Comparison of ENCODE assay signal across 8 cellular contexts in genomic region chr3:143001034-143001368, GRCh38. TPM values are rescaled to one million over a fixed set of nuclear protein-coding genes. Genes with fewer than 3 reads are reported as not detected.
A peak's percentile ranks its signal among the peaks of the same experiment; 100 is the strongest.
DNase-seq lines count a peak whose midpoint lies in the region; ATAC-seq, FAIRE-seq and TF ChIP-seq lines count a peak whose summit lies in the region.

No MANE protein-coding gene starts in this region.

- H3K36me3 ChIP-seq in GM23248 (ENCODE audit: low read depth) (no peaks in the 10 kb centered on the region), adrenal gland (replicated peaks in 1 of 2) (no peaks in the 10 kb centered on the region), keratinocyte (ENCODE audit: control insufficient read depth in 2 of 2, extremely low read depth in 1 of 2, insufficient read depth in 2 of 2, low read length in 2 of 2) (no peaks in the 10 kb centered on the region)

- H3K27me3 Mint-ChIP-seq in stimulated activated naive CD8-positive, alpha-beta T cell treated with anti-CD3 and anti-CD28 coated beads, Interleukin-15, amount 100 ng/mL, for 72 hours: no peaks in the 10 kb centered on the region

- peaks cover 26% of the 10 kb centered on the region for H3K4me1 ChIP-seq in GM23248 (ENCODE audit: insufficient read depth)
- peaks cover 10 to 30% of the 10 kb centered on the region in 2 donors for H3K4me1 ChIP-seq in adrenal gland (replicated peaks in 1 of 2)
- peaks cover 20% of the 10 kb centered on the region for H3K4me1 ChIP-seq in keratinocyte (ENCODE audit: control insufficient read depth, extremely low read depth, insufficient read depth, low read length)

- peak overlapping the region; percentile 90 for H3K27ac ChIP-seq in GM23248
- peak overlapping the region; percentile 61 to 95 (median 87) for H3K27ac ChIP-seq in adrenal gland
- peak overlapping the region; percentile 92 for H3K27ac ChIP-seq in keratinocyte (ENCODE audit: control insufficient read depth, insufficient read depth, low read length)

- H3K79me2 ChIP-seq in GM23248 (ENCODE audit: insufficient read depth): peaks cover 56% of the 10 kb centered on the region
- H3K79me2 ChIP-seq in keratinocyte (ENCODE audit: control insufficient read depth, insufficient read depth, low read length): peaks cover 48% of the 10 kb centered on the region

- 0 out of 2 replicates have a peak, but pooled peaks cover 7% of the 10 kb centered on the region for H4K20me1 ChIP-seq in GM23248 (ENCODE audit: insufficient read depth)
- no peaks in the 10 kb centered on the region for H4K20me1 ChIP-seq in keratinocyte (ENCODE audit: control insufficient read depth, extremely low read depth, insufficient read depth, low read length)

- peak overlapping the region; percentile 83 for H2AFZ ChIP-seq in GM23248
- H2AFZ ChIP-seq in keratinocyte (ENCODE audit: control insufficient read depth, low read length): peak overlapping the region; percentile 83

- no peaks in the 10 kb centered on the region for H3K9me2 ChIP-seq in GM23248 (ENCODE audit: insufficient read depth)

- TF ChIP-seq CTCF in LNCaP clone FGC (IDR thresholded peaks at IDR 0.05; ENCODE audit: control insufficient read depth, extremely low read depth, insufficient read depth) (no peak), adrenal gland (IDR thresholded peaks at IDR 0.05) (no peak), keratinocyte (optimal IDR thresholded peaks at IDR 0.05 in 1 of 3, IDR thresholded peaks at IDR 0.05 in 1 of 3, conservative IDR thresholded peaks at IDR 0.05 in 1 of 3; ENCODE audit: extremely low read depth in 1 of 3, insufficient read depth in 2 of 3, low read length in 3 of 3) (no peak)

- in situ Hi-C loops in GM23248 (cut with MboI): no loop called here

- H3F3A ChIP-seq in GM23248 (ENCODE audit: insufficient read depth): peaks cover 22% of the 10 kb centered on the region

- H3K9me3 ChIP-seq in GM23248 (ENCODE audit: low read depth) (no peaks in the 10 kb centered on the region), adrenal gland (replicated peaks in 1 of 3) (no peaks in the 10 kb centered on the region), keratinocyte (ENCODE audit: control insufficient read depth, low read depth, low read length) (no peaks in the 10 kb centered on the region)

- H3K4me2 ChIP-seq in GM23248 (ENCODE audit: unreplicated experiment): peak overlapping the region; percentile 80
- H3K4me2 ChIP-seq in keratinocyte (ENCODE audit: control insufficient read depth, extremely low read depth, insufficient read depth, low read depth, low read length): peak overlapping the region; percentile 80

- DNase-seq in DMS153 treated with DMSO at 0.1 percent for 48 hours (lab: John Stamatoyannopoulos, UW; ENCODE audit: unreplicated experiment) (peak; percentile 93), DMS153 (lab: John Stamatoyannopoulos, UW) (no peak), GM23248 (no peak), LNCaP clone FGC (ENCODE audit: low read depth) (no peak), adrenal gland (no peak), keratinocyte (ENCODE audit: low read depth, low spot score) (no peak), HT-29 (ENCODE audit: low spot score) (no peak)
- DNase-seq in stimulated activated naive CD8-positive, alpha-beta T cell treated with anti-CD3 and anti-CD28 coated beads, Interleukin-15, amount 100 ng/mL, for 72 hours: peak in 1 of 2 donors; percentile 71

- no peaks in the 10 kb centered on the region for H3K9me1 ChIP-seq in keratinocyte (ENCODE audit: control insufficient read depth, extremely low read depth, insufficient read depth, low read length)

- dilution Hi-C loops in keratinocyte (cut with MboI; ENCODE audit: extremely low pct_ligation_motif_present, low sequenced_read_pairs): no loop called here

- peak; percentile 77 for ATAC-seq in stimulated activated naive CD8-positive, alpha-beta T cell treated with anti-CD3 and anti-CD28 coated beads, Interleukin-15, amount 100 ng/mL, for 72 hours

- no peak for FAIRE-seq in keratinocyte (lab: Jason Lieb, UNC)

- H3K9me3 Mint-ChIP-seq in stimulated activated naive CD8-positive, alpha-beta T cell treated with anti-CD3 and anti-CD28 coated beads, Interleukin-15, amount 100 ng/mL, for 72 hours: no peaks in the 10 kb centered on the region

- H3K27me3 ChIP-seq in GM23248 (replicated peaks; ENCODE audit: insufficient read depth): no peaks in the 10 kb centered on the region
- no peaks in the 10 kb centered on the region for H3K27me3 ChIP-seq in adrenal gland
- H3K27me3 ChIP-seq in keratinocyte (ENCODE audit: control insufficient read depth, extremely low read depth, insufficient read depth, low read length): no peaks in the 10 kb centered on the region

- peak overlapping the region; percentile 92 to 98 for H3K4me3 Mint-ChIP-seq in stimulated activated naive CD8-positive, alpha-beta T cell treated with anti-CD3 and anti-CD28 coated beads, Interleukin-15, amount 100 ng/mL, for 72 hours

- WGBS in GM23248 (ENCODE audit: low coverage in 1 of 2, low lambda C conversion rate in 2 of 2, missing lambda C conversion rate in 2 of 2), 2 experiments: 1 to 2% methylated on average over 15 of the region's 15 CpGs
- WGBS in adrenal gland, 4 donors: 0% methylated on average over 10 to 15 of the region's 15 CpGs

- intact Hi-C loops in adrenal gland (cut with DNase I): no loop called here

- TF ChIP-seq POLR2A in adrenal gland (IDR thresholded peaks at IDR 0.05): no peak

- peak overlapping the region; percentile 99 for H3K27ac Mint-ChIP-seq in stimulated activated naive CD8-positive, alpha-beta T cell treated with anti-CD3 and anti-CD28 coated beads, Interleukin-15, amount 100 ng/mL, for 72 hours

- H3K9ac ChIP-seq in GM23248 (peak overlapping the region; percentile 90), keratinocyte (ENCODE audit: control insufficient read depth, extremely low read depth, insufficient read depth, low read length) (peak overlapping the region; percentile 94)

- peaks cover 34% of the 10 kb centered on the region for H3K4me1 Mint-ChIP-seq in stimulated activated naive CD8-positive, alpha-beta T cell treated with anti-CD3 and anti-CD28 coated beads, Interleukin-15, amount 100 ng/mL, for 72 hours

- H3K4me3 ChIP-seq in GM23248: peak overlapping the region; percentile 82
- H3K4me3 ChIP-seq in LNCaP clone FGC (ENCODE audit: low read depth, low read length): peak overlapping the region; percentile 92
- peak overlapping the region; percentile 25 to 78 (median 67) for H3K4me3 ChIP-seq in adrenal gland
- H3K4me3 ChIP-seq in keratinocyte (ENCODE audit: control insufficient read depth in 2 of 3, extremely low read depth in 1 of 3, insufficient read depth in 2 of 3, low read depth in 1 of 3, low read length in 3 of 3): peak overlapping the region; percentile 83 to 96 (median 89)

RNA-seq across cellular contexts. Expression of gene U2SURP, which starts 0.4 kb away (rescaled TPM):
- 40.2 and 48.1 TPM in 2 replicates for total RNA-seq in GM23248 (2014; rRNA removed; shearing (Covaris generic))
- 66.1 and 67.2 TPM in 2 replicates for polyA plus RNA-seq in GM23248 (2016; fragmentation: Nextera tagmentation; extraction: Ambion mirVana)
- total RNA-seq in adrenal gland: 10 to 100 TPM; 18.6 to 77.2 (median 53.8) TPM
- 10 to 100 TPM; 46.3 to 87.8 (median 61.6) TPM for polyA plus RNA-seq in adrenal gland
- 37.8 to 75.9 TPM (median 40.3 TPM) in 3 replicates for polyA plus RNA-seq in keratinocyte
- polyA plus RNA-seq in keratinocyte (2011; ENCODE audit: low read depth): 141 TPM
- 21.3 and 33.5 TPM in 2 replicates for polyA plus RNA-seq in keratinocyte (2011; cell fraction: cytosol; rRNA removed)
- 40.2 and 76.9 TPM in 2 replicates for polyA plus RNA-seq in keratinocyte (2011; cell fraction: nucleus; rRNA removed)
- polyA plus RNA-seq in keratinocyte (2012; ENCODE audit: low replicate concordance): 41.4 and 67.1 TPM in 2 replicates
- polyA minus RNA-seq in keratinocyte: 23.4 to 77.9 TPM (median 28.8 TPM) in 3 replicates
- 22.1 TPM for polyA minus RNA-seq in keratinocyte (2011; cell fraction: cytosol; rRNA and poly(A)+ RNA removed)
- polyA minus RNA-seq in keratinocyte (2011; cell fraction: nucleus; rRNA and poly(A)+ RNA removed): 28.8 and 73.0 TPM in 2 replicates
- total RNA-seq in HT-29 (2014; rRNA removed; shearing (Covaris generic)): 50.4 and 52.5 TPM in 2 replicates

RNA-seq across cellular contexts. Expression of gene PAQR9, which starts 37.5 kb away (rescaled TPM):
- not detected in 2 replicates for total RNA-seq in GM23248 (2014; rRNA removed; shearing (Covaris generic))
- polyA plus RNA-seq in GM23248 (2016; fragmentation: Nextera tagmentation; extraction: Ambion mirVana): not detected in 2 replicates
- total RNA-seq in adrenal gland: under 1 TPM in 4 of 8 donors, not detected in 4; 0.13 to 0.57 (median 0.16) TPM
- under 1 TPM in 1 of 3 donors, not detected in 2; 0.20 TPM for polyA plus RNA-seq in adrenal gland
- not detected in 3 replicates for polyA plus RNA-seq in keratinocyte
- not detected for polyA plus RNA-seq in keratinocyte (2011; ENCODE audit: low read depth)
- polyA plus RNA-seq in keratinocyte (2011; cell fraction: cytosol; rRNA removed): not detected in 2 replicates
- polyA plus RNA-seq in keratinocyte (2011; cell fraction: nucleus; rRNA removed): not detected in 2 replicates
- polyA plus RNA-seq in keratinocyte (2012; ENCODE audit: low replicate concordance): not detected in 2 replicates
- not detected in 3 replicates for polyA minus RNA-seq in keratinocyte
- not detected for polyA minus RNA-seq in keratinocyte (2011; cell fraction: cytosol; rRNA and poly(A)+ RNA removed)
- polyA minus RNA-seq in keratinocyte (2011; cell fraction: nucleus; rRNA and poly(A)+ RNA removed): not detected in 2 replicates
- not detected in 2 replicates for total RNA-seq in HT-29 (2014; rRNA removed; shearing (Covaris generic))
